In genomic region chr14:45133683-45134050, GRCh38 we compare ENCODE assay signal across 1 cellular context.
TF ChIP-seq lines count a peak whose summit lies in the region.

No MANE protein-coding gene starts in this region.

TF ChIP-seq in SK-N-SH, 30 proteins besides CTCF, POLR2A, EP300 and RAD21 (continued from another document):
- no peak for TF ChIP-seq ZBTB33 (IDR thresholded peaks at IDR 0.05; ENCODE audit: borderline replicate concordance, low read depth)
